Comparison of ENCODE assay signal across 11 cellular contexts in genomic region chr17:57548421-57549385, GRCh38.
A peak's percentile ranks its signal among the peaks of the same experiment; 100 is the strongest.
DNase-seq lines count a peak whose midpoint lies in the region; ATAC-seq and TF ChIP-seq lines count a peak whose summit lies in the region.
"Had no signal": no experiment of that assay in that cellular context is flagged by ENCODE, and none has a peak within 500 bp of the region (broad histone marks: within the 10 kb centered on the region; RNA-seq: fewer than 3 reads in every experiment).

No MANE protein-coding gene starts in this region.

- no peak overlapping the region for H2BK12ac ChIP-seq in H9 (ENCODE audit: insufficient read length, low read depth, low read length)

- DNase-seq in H9 = no peak
- DNase-seq in SJCRH30 = peak; percentile 54 to 72
- DNase-seq in fibroblast of the aortic adventitia (ENCODE audit: low read depth) = peak; percentile 31
- DNase-seq in ovary = peak in 4 of 5 donors; percentile 47 to 71 (median 58)
- DNase-seq in MCF 10A (ENCODE audit: unreplicated experiment) = no peak
- DNase-seq in activated T-cell treated with anti-CD3 and anti-CD28 coated beads, Interleukin-2, amount 50 U/mL, for 24 hours = no peak
- DNase-seq: body of pancreas, NCI-H1436, trophoblast cell had no signal

- WGBS in H9 (ENCODE audit: extremely low coverage, insufficient read length, low lambda C conversion rate) = no CpG with 5 or more reads among the region's 18 CpGs
- WGBS in ovary, 3 donors = 59 to 65% (median 64%) methylated on average over 18 of the region's 18 CpGs

- no peaks in the 10 kb centered on the region for H3K23me2 ChIP-seq in H9 (ENCODE audit: insufficient read length, low read depth, low read length, poor library complexity, severe bottlenecking)

- H3K9me3 ChIP-seq in H9 (ENCODE audit: control insufficient read depth, low read depth, low read length) (no peaks in the 10 kb centered on the region), SJCRH30 (replicated peaks) (no peaks in the 10 kb centered on the region), ovary (no peaks in the 10 kb centered on the region)
- H3K9me3 ChIP-seq: body of pancreas had no signal

- no peak for TF ChIP-seq POLR2A in ovary (IDR thresholded peaks at IDR 0.05)

- H3K27ac Mint-ChIP-seq in H9 = peak overlapping the region; percentile 79 to 90 (median 84); a peak in 5 of 7 replicates
- H3K27ac Mint-ChIP-seq in MCF 10A (ENCODE audit: low read depth, unreplicated experiment) = no peak overlapping the region
- no peak overlapping the region for H3K27ac Mint-ChIP-seq in activated T-cell treated with anti-CD3 and anti-CD28 coated beads, Interleukin-2, amount 50 U/mL, for 24 hours

- H3K36me3 ChIP-seq in SJCRH30 (no peaks in the 10 kb centered on the region), ovary (no peaks in the 10 kb centered on the region)

- H4K20me1 ChIP-seq in H9 (ENCODE audit: control insufficient read depth, insufficient read depth, insufficient read length) = no peaks in the 10 kb centered on the region

- H4K91ac ChIP-seq in H9 (ENCODE audit: insufficient read length, low read depth, low read length) = no peak overlapping the region

- no peaks in the 10 kb centered on the region for H3K79me1 ChIP-seq in H9 (ENCODE audit: insufficient read depth, low read depth, low read length, poor library complexity, severe bottlenecking)

- no peak overlapping the region for H2AK5ac ChIP-seq in H9 (ENCODE audit: insufficient read length, low read length)

- H3T11ph ChIP-seq in H9 (ENCODE audit: low read length) = no peak overlapping the region

- H3K4ac ChIP-seq in H9 (ENCODE audit: low read depth, low read length) = no peak overlapping the region

- H3K79me2 ChIP-seq in H9 (ENCODE audit: insufficient read depth, low read length) = no peaks in the 10 kb centered on the region

- H3K4me3 ChIP-seq in SJCRH30 = no peak overlapping the region
- H3K4me3 ChIP-seq in fibroblast of the aortic adventitia (ENCODE audit: low read depth, low read length) = no peak overlapping the region
- H3K4me3 ChIP-seq in ovary = no peak overlapping the region
- H3K4me3 ChIP-seq: body of pancreas had no signal

- no peak overlapping the region for H2BK120ac ChIP-seq in H9 (ENCODE audit: low read depth, low read length, poor library complexity, severe bottlenecking)

- H2AFZ ChIP-seq in H9 (ENCODE audit: low read length) = no peak overlapping the region

- H3K9ac ChIP-seq in H9 (ENCODE audit: extremely low read depth, insufficient read length, low read length) = no peak overlapping the region

- intact Hi-C loops in ovary (cut with DNase I) (no loop called here), MCF 10A (cut with micrococcal nuclease) (no loop called here)

- H3K56ac ChIP-seq in H9 (ENCODE audit: insufficient read length, low read depth, low read length) = no peak overlapping the region

- H3K27ac ChIP-seq in H9 (ENCODE audit: insufficient read length, low read depth, low read length) (no peak overlapping the region), SJCRH30 (peak overlapping the region; percentile 51), ovary (no peak overlapping the region)
- H3K27ac ChIP-seq: body of pancreas had no signal

- H3K23ac ChIP-seq in H9 (ENCODE audit: insufficient read length, low read depth, low read length) = no peak overlapping the region

- no peaks in the 10 kb centered on the region for H3K36me3 Mint-ChIP-seq in H9 (ENCODE audit: insufficient read depth in 1 of 3, low read depth in 3 of 3)
- H3K36me3 Mint-ChIP-seq in MCF 10A (ENCODE audit: insufficient read depth, unreplicated experiment) = peaks cover 18% of the 10 kb centered on the region
- no peaks in the 10 kb centered on the region for H3K36me3 Mint-ChIP-seq in activated T-cell treated with anti-CD3 and anti-CD28 coated beads, Interleukin-2, amount 50 U/mL, for 24 hours (ENCODE audit: low read depth)

- no peak for TF ChIP-seq EP300 in ovary (IDR thresholded peaks at IDR 0.05)

- no peak for TF ChIP-seq CTCF in H9 (conservative IDR thresholded peaks at IDR 0.05)
- no peak for TF ChIP-seq CTCF in fibroblast of the aortic adventitia (IDR thresholded peaks at IDR 0.05; ENCODE audit: insufficient read depth, low read length)
- TF ChIP-seq CTCF in ovary (IDR thresholded peaks at IDR 0.05) = no peak
- TF ChIP-seq CTCF in MCF 10A (IDR thresholded peaks at IDR 0.05; ENCODE audit: unreplicated experiment) = no peak

- no TSS peak for BruUV-seq in MCF 10A (replicated peaks; lab: Mats Ljungman, UMichigan)

- no peak overlapping the region for H4K8ac ChIP-seq in H9 (replicated peaks; ENCODE audit: insufficient read length, low read depth, low read length)

- H3K27me3 Mint-ChIP-seq in H9 (ENCODE audit: low read depth) (no peaks in the 10 kb centered on the region), MCF 10A (ENCODE audit: insufficient read depth, unreplicated experiment) (no peaks in the 10 kb centered on the region)
- H3K27me3 Mint-ChIP-seq in activated T-cell treated with anti-CD3 and anti-CD28 coated beads, Interleukin-2, amount 50 U/mL, for 24 hours = no peaks in the 10 kb centered on the region

- no peak overlapping the region for H3K14ac ChIP-seq in H9 (ENCODE audit: insufficient read depth, low read length)

- peaks cover 87 to 97% of the 10 kb centered on the region in 2 experiments for H3K4me1 Mint-ChIP-seq in H9
- H3K4me1 Mint-ChIP-seq in MCF 10A (ENCODE audit: insufficient read depth, unreplicated experiment) = no peaks in the 10 kb centered on the region
- H3K4me1 Mint-ChIP-seq in activated T-cell treated with anti-CD3 and anti-CD28 coated beads, Interleukin-2, amount 50 U/mL, for 24 hours (ENCODE audit: low read depth) = peaks cover 60% of the 10 kb centered on the region

- no peak overlapping the region for H4K5ac ChIP-seq in H9 (ENCODE audit: insufficient read length, low read depth, low read length)

- no peak overlapping the region for H2BK15ac ChIP-seq in H9 (ENCODE audit: low read depth, low read length)

- H3K4me1 ChIP-seq in H9 (ENCODE audit: insufficient read depth, low read length) (peaks cover 14% of the 10 kb centered on the region; the same call in 1 of the 2 replicates), SJCRH30 (peaks cover 64% of the 10 kb centered on the region), ovary (ENCODE audit: insufficient read depth) (peaks cover 9% of the 10 kb centered on the region)
- H3K4me1 ChIP-seq: body of pancreas had no signal

- POLR2A ChIA-PET in MCF 10A (lab: Yijun Ruan, JAX) = no interaction called here

- no peak for ATAC-seq in GM18861 (IDR thresholded peaks at IDR 0.05; ENCODE audit: unreplicated experiment)
- no peak for ATAC-seq in activated CD4-positive, CD25-positive, alpha-beta regulatory T cell treated with anti-CD3 and anti-CD28 coated beads, Interleukin-2, amount 50 U/mL, for 24 hours
- ATAC-seq: body of pancreas had no signal

- CTCF ChIA-PET in MCF 10A (lab: Yijun Ruan, JAX) = no interaction called here

- no peak overlapping the region for H3K18ac ChIP-seq in H9 (ENCODE audit: insufficient read length, low read depth, low read length)

- peak overlapping the region in 1 of 2 experiments; percentile 43; a peak in 1 of 5 replicates for H3K4me3 Mint-ChIP-seq in H9
- no peak overlapping the region for H3K4me3 Mint-ChIP-seq in MCF 10A (ENCODE audit: unreplicated experiment)
- no peak overlapping the region for H3K4me3 Mint-ChIP-seq in activated T-cell treated with anti-CD3 and anti-CD28 coated beads, Interleukin-2, amount 50 U/mL, for 24 hours

- no peak overlapping the region for H3K4me2 ChIP-seq in H9 (ENCODE audit: insufficient read depth, insufficient read length, low read length)

- H2BK20ac ChIP-seq in H9 (ENCODE audit: low read depth, low read length, poor library complexity, severe bottlenecking) = no peak overlapping the region

- no peaks in the 10 kb centered on the region for H3K9me3 Mint-ChIP-seq in H9
- no peaks in the 10 kb centered on the region for H3K9me3 Mint-ChIP-seq in MCF 10A (ENCODE audit: unreplicated experiment)
- H3K9me3 Mint-ChIP-seq in activated T-cell treated with anti-CD3 and anti-CD28 coated beads, Interleukin-2, amount 50 U/mL, for 24 hours = no peaks in the 10 kb centered on the region

- H2BK5ac ChIP-seq in H9 (ENCODE audit: insufficient read length, low read length) = no peak overlapping the region

- no peaks in the 10 kb centered on the region for H3K27me3 ChIP-seq in H9 (ENCODE audit: insufficient read depth, low read length)
- no peaks in the 10 kb centered on the region for H3K27me3 ChIP-seq in SJCRH30
- H3K27me3 ChIP-seq in ovary = no peaks in the 10 kb centered on the region
- H3K27me3 ChIP-seq: body of pancreas had no signal

Comparison
In these comparisons a context has a peak if more than half of its experiments do, and no peak if none do; other contexts are left out.
1. DNase-seq: peak in SJCRH30 (2 of 2), fibroblast of the aortic adventitia (single experiment) and ovary (4 of 5); none in H9 (single experiment), MCF 10A (single experiment) and activated T-cell treated with anti-CD3 and anti-CD28 coated beads, Interleukin-2, amount 50 U/mL, for 24 hours (single experiment).
2. H3K27ac Mint-ChIP-seq: peak in H9 (3 of 3); none in MCF 10A (single experiment) and activated T-cell treated with anti-CD3 and anti-CD28 coated beads, Interleukin-2, amount 50 U/mL, for 24 hours (single experiment).